Comparison of ENCODE assay signal across 8 cellular contexts in genomic region chrX:74251006-74251930, GRCh38. TPM values are rescaled to one million over a fixed set of nuclear protein-coding genes. Genes with fewer than 3 reads are reported as not detected.
A peak's percentile ranks its signal among the peaks of the same experiment; 100 is the strongest.
DNase-seq lines count a peak whose midpoint lies in the region; ATAC-seq and TF ChIP-seq lines count a peak whose summit lies in the region.
"Had no signal": no experiment of that assay in that cellular context is flagged by ENCODE, and none has a peak within 500 bp of the region (broad histone marks: within the 10 kb centered on the region; RNA-seq: fewer than 3 reads in every experiment).

No MANE protein-coding gene starts in this region.

- intact Hi-C loops in HCT116 (cut with micrococcal nuclease): no loop called here

- H3K4me3 Mint-ChIP-seq in T-cell (no peak overlapping the region), glutamatergic neuron (ENCODE audit: unreplicated experiment) (no peak overlapping the region)

- CTCF ChIA-PET in HCT116 (lab: Charles Lee) (no interaction called here), T-cell (lab: Charles Lee) (no interaction called here)

- no peak overlapping the region for H3K4me3 ChIP-seq in HCT116 (replicated peaks in 1 of 2; ENCODE audit: low read depth in 1 of 2, low read length in 2 of 2)
- H3K4me3 ChIP-seq in skeletal muscle tissue (ENCODE audit: low read length in 3 of 3): no peak overlapping the region

- RAD21 ChIA-PET in HCT116 (lab: Charles Lee; ENCODE audit: low non-redundant PET in 1 of 2, low total read pairs in 2 of 2, uncharacterized antibody in 2 of 2, unreplicated experiment in 2 of 2): no interaction called here

- TF ChIP-seq POLR2A in HCT116 (IDR thresholded peaks at IDR 0.05; ENCODE audit: borderline replicate concordance, extremely low read depth, insufficient read depth, insufficient read length): no peak

- peak overlapping the region; percentile 28 for H3K4me2 ChIP-seq in HCT116 (ENCODE audit: low read length)

- H3K9ac ChIP-seq in HCT116 (ENCODE audit: low read length) (no peak overlapping the region), skeletal muscle tissue (ENCODE audit: low read depth in 1 of 3, low read length in 3 of 3) (no peak overlapping the region)

- DNase-seq in HCT116 (ENCODE audit: low read depth, low spot score) (no peak), T-cell (no peak), glutamatergic neuron (no peak), kidney glomerular epithelial cell (lab: John Stamatoyannopoulos, UW) (no peak), NCI-H2227 (lab: John Stamatoyannopoulos, UW; ENCODE audit: unreplicated experiment) (no peak)
- DNase-seq: NCI-H2107 had no signal

- no peaks in the 10 kb centered on the region for H3K9me2 ChIP-seq in HCT116 (ENCODE audit: insufficient read depth)

- H3K4me1 Mint-ChIP-seq in T-cell (peaks cover 9 to 22% (median 9%) of the 10 kb centered on the region in 3 donors), glutamatergic neuron (ENCODE audit: low read depth, unreplicated experiment) (peaks cover 9% of the 10 kb centered on the region)

- no peaks in the 10 kb centered on the region for H3K36me3 ChIP-seq in HCT116 (ENCODE audit: control insufficient read depth in 1 of 2, insufficient read depth in 2 of 2, low read length in 2 of 2)
- H3K36me3 ChIP-seq in skeletal muscle tissue (ENCODE audit: control insufficient read depth in 3 of 3, insufficient read depth in 3 of 3, low read length in 3 of 3): peaks cover 0 to 4% (median 2%) of the 10 kb centered on the region in 3 donors

- H3K27me3 ChIP-seq in HCT116 (ENCODE audit: insufficient read depth, low read length): no peaks in the 10 kb centered on the region
- H3K27me3 ChIP-seq in skeletal muscle tissue (ENCODE audit: control insufficient read depth in 3 of 3, insufficient read depth in 3 of 3, low read length in 3 of 3): no peaks in the 10 kb centered on the region

- H3K4me1 ChIP-seq in HCT116 (ENCODE audit: control insufficient read depth in 1 of 2, insufficient read depth in 2 of 2, low read length in 2 of 2) (peaks cover 28 to 52% of the 10 kb centered on the region in 2 experiments), skeletal muscle tissue (ENCODE audit: control insufficient read depth in 3 of 3, insufficient read depth in 3 of 3, low read length in 3 of 3) (peaks cover 0 to 8% (median 7%) of the 10 kb centered on the region in 3 donors)

- H3K27ac ChIP-seq in HCT116 (ENCODE audit: low read depth, low read length) (peak overlapping the region; percentile 47), skeletal muscle tissue (ENCODE audit: low read depth, low read length) (peak overlapping the region; percentile 53)

- H3K27me3 Mint-ChIP-seq in T-cell (peaks cover 0 to 16% of the 10 kb centered on the region in 2 donors), glutamatergic neuron (ENCODE audit: unreplicated experiment) (peaks cover 2% of the 10 kb centered on the region)

- peaks cover 24% of the 10 kb centered on the region for H3K36me3 Mint-ChIP-seq in T-cell
- H3K36me3 Mint-ChIP-seq in glutamatergic neuron (ENCODE audit: unreplicated experiment): no peaks in the 10 kb centered on the region

- H3K9me3 Mint-ChIP-seq in T-cell (no peaks in the 10 kb centered on the region), glutamatergic neuron (ENCODE audit: unreplicated experiment) (peaks cover 3% of the 10 kb centered on the region)

- no peak for TF ChIP-seq RAD21 in HCT116 (IDR thresholded peaks at IDR 0.05; ENCODE audit: low read depth)

- peak; percentile 59 for ATAC-seq in HCT116
- ATAC-seq in T-cell (replicated peaks in 1 of 4): no peak
- ATAC-seq in HG02588 (IDR thresholded peaks at IDR 0.05; ENCODE audit: unreplicated experiment): no peak

- peaks cover 15% of the 10 kb centered on the region for H3K79me2 ChIP-seq in HCT116 (ENCODE audit: insufficient read depth, low read length)

- BruUV-seq in HCT116 (replicated peaks; lab: Mats Ljungman, UMichigan): no TSS peak

- TF ChIP-seq CTCF in HCT116 (IDR thresholded peaks at IDR 0.05 in 2 of 3, conservative IDR thresholded peaks at IDR 0.05 in 1 of 3; ENCODE audit: borderline replicate concordance in 1 of 3, insufficient read depth in 1 of 3, low read depth in 2 of 3, low read length in 2 of 3) (no peak), glutamatergic neuron (IDR thresholded peaks at IDR 0.05; ENCODE audit: partially characterized antibody, unreplicated experiment) (no peak)

- H3K27ac Mint-ChIP-seq in T-cell (peak overlapping the region; percentile 8 to 36), glutamatergic neuron (ENCODE audit: unreplicated experiment) (peak overlapping the region; percentile 30)

- POLR2A ChIA-PET in HCT116 (lab: Charles Lee): no interaction called here
- POLR2A ChIA-PET in T-cell (lab: Charles Lee): no interaction called here

- H2AFZ ChIP-seq in HCT116 (ENCODE audit: low read depth, low read length, poor library complexity, severe bottlenecking): no peak overlapping the region

- H4K20me1 ChIP-seq in HCT116 (ENCODE audit: insufficient read depth): no peaks in the 10 kb centered on the region

- H3K9me3 ChIP-seq in HCT116 (ENCODE audit: control insufficient read depth in 1 of 2, insufficient read depth in 1 of 2, low read depth in 1 of 2, low read length in 2 of 2): no peaks in the 10 kb centered on the region
- H3K9me3 ChIP-seq in skeletal muscle tissue (ENCODE audit: control insufficient read depth in 3 of 3, low read length in 3 of 3): no peaks in the 10 kb centered on the region

TF ChIP-seq in HCT116, 20 proteins besides CTCF, POLR2A, EP300 and RAD21:
- TF ChIP-seq ZNF274 (IDR thresholded peaks at IDR 0.05; ENCODE audit: low read depth, low read length) (no peak), EZH2phosphoT487 (IDR thresholded peaks at IDR 0.05; ENCODE audit: borderline replicate concordance) (no peak), ZFX (IDR thresholded peaks at IDR 0.05) (no peak), JUND (IDR thresholded peaks at IDR 0.05) (no peak), CBX3 (IDR thresholded peaks at IDR 0.05; ENCODE audit: low read depth) (no peak), ELF1 (IDR thresholded peaks at IDR 0.05; ENCODE audit: borderline replicate concordance, low read depth) (no peak), SRF (IDR thresholded peaks at IDR 0.05; ENCODE audit: low read depth) (no peak), TCF7L2 (IDR thresholded peaks at IDR 0.05; ENCODE audit: borderline replicate concordance, extremely low read depth, insufficient read depth, insufficient read length) (no peak), EGR1 (IDR thresholded peaks at IDR 0.05; ENCODE audit: low read depth) (no peak), SIN3A (IDR thresholded peaks at IDR 0.05; ENCODE audit: low read depth) (no peak), EZH2 (IDR thresholded peaks at IDR 0.05) (no peak), ATF3 (IDR thresholded peaks at IDR 0.05) (no peak), YY1 (IDR thresholded peaks at IDR 0.05; ENCODE audit: extremely low read depth, insufficient replicate concordance, low read depth, low read length) (no peak), SP1 (IDR thresholded peaks at IDR 0.05; ENCODE audit: low read depth) (no peak), POLR2AphosphoS5 (IDR thresholded peaks at IDR 0.05; ENCODE audit: low read depth, low read length) (no peak)
TF ChIP-seq in HCT116: peak in this region for 0.

RNA-seq across cellular contexts. Expression of gene ZCCHC13, which starts 52.7 kb away (rescaled TPM):
- total RNA-seq in HCT116 (2021; ENCODE audit: unreplicated experiment): not detected
- not detected in 2 replicates for polyA plus RNA-seq in HCT116 (2012)
- total RNA-seq in T-cell: not detected
- not detected for total RNA-seq in glutamatergic neuron (ENCODE audit: unreplicated experiment)
- not detected for total RNA-seq in skeletal muscle tissue
